ENCODE assay signal across 29 cellular contexts in genomic region chr12:2836004-2836403, GRCh38. TPM values are rescaled to one million over a fixed set of nuclear protein-coding genes. Genes with fewer than 3 reads are reported as not detected.
"Had no signal": no experiment of that assay in that cellular context is flagged by ENCODE, and none has a peak within 500 bp of the region (broad histone marks: within the 10 kb centered on the region; RNA-seq: fewer than 3 reads in every experiment).

No MANE protein-coding gene starts in this region.

- H3K4me3 ChIP-seq: adrenal gland, ascending aorta, esophagus muscularis mucosa, left ventricle myocardium inferior, neural progenitor cell, sigmoid colon, smooth muscle cell, stomach, suprapubic skin, transverse colon had no signal

- H3K27me3 ChIP-seq: adrenal gland, ascending aorta, dorsolateral prefrontal cortex, neural progenitor cell, suprapubic skin, transverse colon had no signal

- H3K27ac ChIP-seq: adrenal gland, ascending aorta, esophagus muscularis mucosa, neural progenitor cell, stomach, suprapubic skin, transverse colon, WERI-Rb-1 had no signal

- ATAC-seq: activated T-cell treated with anti-CD3 and anti-CD28 coated beads, Interleukin-2, amount 50 U/mL, for 4 hours; effector memory CD8-positive, alpha-beta T cell; naive thymus-derived CD4-positive, alpha-beta T cell; stimulated activated memory B cell treated with anti-CD40 and anti-IgM and Interleukin-4, amounts not matched to agents 10 μg/mL and 1 μg/mL and 100 μg/mL, for 72 hours had no signal

- DNase-seq: activated CD4-positive, alpha-beta T cell treated with anti-CD3 and anti-CD28 coated beads for 1 hour; activated CD8-positive, alpha-beta memory T cell treated with anti-CD3 and anti-CD28 coated beads, Interleukin-2, amount 50 U/mL, for 48 hours; activated naive CD4-positive, alpha-beta T cell; activated T-cell treated with anti-CD3 and anti-CD28 coated beads, Interleukin-2, amount 50 U/mL, for 4 hours; adrenal gland; dorsolateral prefrontal cortex; effector memory CD8-positive, alpha-beta T cell; hippocampal formation; left ventricle myocardium inferior; naive thymus-derived CD4-positive, alpha-beta T cell; sigmoid colon; stimulated activated CD4-positive, alpha-beta T cell treated with anti-CD3 and anti-CD28 coated beads, Interleukin-15, amount 100 ng/mL, for 24 hours; stomach; transverse colon; WERI-Rb-1 had no signal

RNA-seq across cellular contexts. Expression of gene NRIP2, which starts 1.2 kb away (rescaled TPM):
- total RNA-seq: activated CD8-positive, alpha-beta memory T cell treated with anti-CD3 and anti-CD28 coated beads for 36 hours; activated T-cell treated with anti-CD3 and anti-CD28 coated beads, Interleukin-2, amount 50 U/mL, for 4 hours; activated T-helper 2 cell treated with anti-CD3 and anti-CD28 coated beads, Interferon-gamma antibody, Interleukin-2, Interleukin-4, amounts not matched to agents 10 μg/mL and 5 μg/mL and 100 μg/mL, durations not matched to agents 14 hours and 24 hours and 36 hours; endothelial cell of umbilical vein; frontal cortex; lung microvascular endothelial cell; naive thymus-derived CD4-positive, alpha-beta T cell; renal cortical epithelial cell had no signal
- polyA plus RNA-seq: endothelial cell of umbilical vein had no signal

RNA-seq across cellular contexts. Expression of gene TEX52, which starts 20.8 kb away (rescaled TPM):
- total RNA-seq: activated CD8-positive, alpha-beta memory T cell treated with anti-CD3 and anti-CD28 coated beads for 36 hours; activated T-cell treated with anti-CD3 and anti-CD28 coated beads, Interleukin-2, amount 50 U/mL, for 4 hours; activated T-helper 2 cell treated with anti-CD3 and anti-CD28 coated beads, Interferon-gamma antibody, Interleukin-2, Interleukin-4, amounts not matched to agents 10 μg/mL and 5 μg/mL and 100 μg/mL, durations not matched to agents 14 hours and 24 hours and 36 hours; adrenal gland; ascending aorta; dorsolateral prefrontal cortex; endothelial cell of umbilical vein; esophagus muscularis mucosa; frontal cortex; left ventricle myocardium inferior; lung microvascular endothelial cell; naive thymus-derived CD4-positive, alpha-beta T cell; omental fat pad; posterior vena cava; renal cortical epithelial cell; sigmoid colon; smooth muscle cell; stomach; suprapubic skin; transverse colon had no signal
- polyA plus RNA-seq: adrenal gland; endothelial cell of umbilical vein; naive thymus-derived CD4-positive, alpha-beta T cell; sigmoid colon; stomach had no signal

RNA-seq across cellular contexts. Expression of gene FOXM1, which starts 41.0 kb away (rescaled TPM):
- total RNA-seq: ascending aorta had no signal
- polyA plus RNA-seq: naive thymus-derived CD4-positive, alpha-beta T cell had no signal
